ENCODE assay signal across 11 cellular contexts in genomic region chr22:41542224-41542623, GRCh38. TPM values are rescaled to one million over a fixed set of nuclear protein-coding genes. Genes with fewer than 3 reads are reported as not detected.
A peak's percentile ranks its signal among the peaks of the same experiment; 100 is the strongest.
DNase-seq lines count a peak whose midpoint lies in the region; ATAC-seq and TF ChIP-seq lines count a peak whose summit lies in the region.
"Had no signal": no experiment of that assay in that cellular context is flagged by ENCODE, and none has a peak within 500 bp of the region (broad histone marks: within the 10 kb centered on the region; RNA-seq: fewer than 3 reads in every experiment).

No MANE protein-coding gene starts in this region.

- in situ Hi-C loops in transverse colon (cut with MboI; ENCODE audit: low pct_ligation_motif_present in 1 of 4, low pct_unique_long_range_greater_than_20kb in 1 of 4, low sequenced_read_pairs in 3 of 4), result no loop called here

- no CpG with 5 or more reads among the region's 4 CpGs for WGBS in trophoblast cell (ENCODE audit: extremely low coverage, insufficient coverage, insufficient read length)
- WGBS in transverse colon (ENCODE audit: low coverage in 1 of 2), 2 donors, result 82 to 83% methylated on average over 1 to 4 of the region's 4 CpGs
- 95% methylated on average over 4 of the region's 4 CpGs for WGBS in prostate gland

- H2BK120ac ChIP-seq in trophoblast cell (ENCODE audit: insufficient read depth, low read length, poor library complexity), result no peak overlapping the region

- H3K27me3 ChIP-seq in OCI-LY1 (ENCODE audit: insufficient read depth, low read length), result no peaks in the 10 kb centered on the region
- H3K27me3 ChIP-seq in trophoblast cell (ENCODE audit: insufficient read depth, low read length), result no peaks in the 10 kb centered on the region
- no peaks in the 10 kb centered on the region for H3K27me3 ChIP-seq in transverse colon
- H3K27me3 ChIP-seq in prostate gland (replicated peaks; ENCODE audit: insufficient read depth), result no peaks in the 10 kb centered on the region
- H3K27me3 ChIP-seq: adrenal gland had no signal

- CTCF ChIA-PET in activated CD4-positive, alpha-beta T cell treated with anti-CD3 and anti-CD28 coated beads for 36 hours (lab: Charles Lee), result interaction anchor here (1.2 to 2.3 kb wide), 2 partner anchors 15 to 56 kb away, joined by 4 to 8 read pairs; no protein-coding TSS in a partner anchor

- no peak for TF ChIP-seq EP300 in transverse colon (IDR thresholded peaks at IDR 0.05; ENCODE audit: low read depth)

- no peaks in the 10 kb centered on the region for H3K9me3 Mint-ChIP-seq in activated CD4-positive, alpha-beta T cell treated with anti-CD3 and anti-CD28 coated beads for 36 hours (ENCODE audit: low read depth)
- no peaks in the 10 kb centered on the region for H3K9me3 Mint-ChIP-seq in central memory CD8-positive, alpha-beta T cell

- H2BK5ac ChIP-seq in trophoblast cell (ENCODE audit: low read depth, low read length, poor library complexity), result no peak overlapping the region

- no peaks in the 10 kb centered on the region for H4K20me1 ChIP-seq in OCI-LY1 (ENCODE audit: insufficient read depth, low read length)

- peaks cover 40% of the 10 kb centered on the region for H3K4me1 Mint-ChIP-seq in activated CD4-positive, alpha-beta T cell treated with anti-CD3 and anti-CD28 coated beads for 36 hours
- peaks cover 37% of the 10 kb centered on the region for H3K4me1 Mint-ChIP-seq in central memory CD8-positive, alpha-beta T cell

- no peak overlapping the region for H4K12ac ChIP-seq in trophoblast cell (ENCODE audit: low read depth, low read length)

- no peak overlapping the region for H2AK5ac ChIP-seq in trophoblast cell (ENCODE audit: low read length)

- H3K27me3 Mint-ChIP-seq in activated CD4-positive, alpha-beta T cell treated with anti-CD3 and anti-CD28 coated beads for 36 hours, result no peaks in the 10 kb centered on the region
- H3K27me3 Mint-ChIP-seq in central memory CD8-positive, alpha-beta T cell, result no peaks in the 10 kb centered on the region

- H3K23ac ChIP-seq in trophoblast cell (ENCODE audit: low read length), result no peak overlapping the region

- H2AFZ ChIP-seq in OCI-LY1 (ENCODE audit: low read length), result no peak overlapping the region
- H2AFZ ChIP-seq in trophoblast cell (ENCODE audit: insufficient read depth, low read length, poor library complexity), result no peak overlapping the region

- H4K91ac ChIP-seq in trophoblast cell (ENCODE audit: low read depth, low read length), result no peak overlapping the region

- intact Hi-C loops in activated CD4-positive, alpha-beta T cell treated with anti-CD3 and anti-CD28 coated beads for 36 hours (cut with DNase I, micrococcal nuclease), result loop anchor here in 1 of 2 experiments (5.0 kb wide), 2 partner anchors 80 to 255 kb away; partner anchors contain the start of genes DESI1, RANGAP1 and XRCC6
- intact Hi-C loops in transverse colon (cut with DNase I; ENCODE audit: low total_unique reads) (no loop called here), prostate gland (cut with DNase I) (loop anchor here (5.0 kb wide), 1 partner anchor 55 kb away; no protein-coding TSS in a partner anchor)

- H3K27ac Mint-ChIP-seq in activated CD4-positive, alpha-beta T cell treated with anti-CD3 and anti-CD28 coated beads for 36 hours, result peak overlapping the region; percentile 40
- no peak overlapping the region for H3K27ac Mint-ChIP-seq in central memory CD8-positive, alpha-beta T cell (ENCODE audit: low read depth)

- H3K9me3 ChIP-seq in OCI-LY1 (ENCODE audit: low read length), result no peaks in the 10 kb centered on the region
- no peaks in the 10 kb centered on the region for H3K9me3 ChIP-seq in trophoblast cell (ENCODE audit: insufficient read depth, low read depth, low read length)
- H3K9me3 ChIP-seq in transverse colon, result no peaks in the 10 kb centered on the region
- H3K9me3 ChIP-seq in prostate gland, result no peaks in the 10 kb centered on the region
- H3K9me3 ChIP-seq: adrenal gland had no signal

- no peaks in the 10 kb centered on the region for H3F3A ChIP-seq in OCI-LY1 (ENCODE audit: insufficient read depth, low read length)

- H3K9me2 ChIP-seq in OCI-LY1 (ENCODE audit: low read depth, low read length), result no peaks in the 10 kb centered on the region

- H3K4me2 ChIP-seq in OCI-LY1 (ENCODE audit: low read length) (peak overlapping the region; percentile 63), trophoblast cell (ENCODE audit: low read length) (peak overlapping the region; percentile 5)

- H3K4ac ChIP-seq in trophoblast cell (ENCODE audit: low read depth, low read length), result no peak overlapping the region

- peaks cover 5% of the 10 kb centered on the region for H3K79me1 ChIP-seq in trophoblast cell (ENCODE audit: low read length)

- H3K18ac ChIP-seq in trophoblast cell (ENCODE audit: low read length), result no peak overlapping the region

- TF ChIP-seq CTCF in OCI-LY1 (IDR thresholded peaks at IDR 0.05; ENCODE audit: low read length) (no peak), transverse colon (IDR thresholded peaks at IDR 0.05) (no peak), prostate gland (IDR thresholded peaks at IDR 0.05) (no peak)

- H3K9ac ChIP-seq in OCI-LY1 (ENCODE audit: low read length), result no peak overlapping the region
- H3K9ac ChIP-seq in trophoblast cell (ENCODE audit: low read length), result no peak overlapping the region

- no peak overlapping the region for H3K14ac ChIP-seq in trophoblast cell (ENCODE audit: low read length)

- peaks cover 25% of the 10 kb centered on the region for H3K79me2 ChIP-seq in OCI-LY1 (ENCODE audit: insufficient read depth, low read length)
- peaks cover 8% of the 10 kb centered on the region for H3K79me2 ChIP-seq in trophoblast cell (ENCODE audit: control insufficient read depth, insufficient read depth, low read length, poor library complexity)

- no peak for ATAC-seq in activated CD4-positive, alpha-beta T cell treated with anti-CD3 and anti-CD28 coated beads for 36 hours
- no peak for ATAC-seq in central memory CD8-positive, alpha-beta T cell (replicated peaks; ENCODE audit: extremely low read depth, poor library complexity, severe bottlenecking)
- ATAC-seq in GM21723 (IDR thresholded peaks at IDR 0.05; ENCODE audit: unreplicated experiment), result no peak

- H3K4me3 ChIP-seq in OCI-LY1 (ENCODE audit: low read depth, low read length, poor library complexity, severe bottlenecking) (peak overlapping the region; percentile 96), trophoblast cell (ENCODE audit: low read depth, low read length) (no peak overlapping the region), transverse colon (no peak overlapping the region), prostate gland (no peak overlapping the region)

- TF ChIP-seq POLR2A in transverse colon (IDR thresholded peaks at IDR 0.05), result no peak
- no peak for TF ChIP-seq POLR2A in prostate gland (IDR thresholded peaks at IDR 0.05)

- POLR2A ChIA-PET in activated CD4-positive, alpha-beta T cell treated with anti-CD3 and anti-CD28 coated beads for 36 hours (lab: Charles Lee), result no interaction called here

- peaks cover 25% of the 10 kb centered on the region for H3K36me3 ChIP-seq in OCI-LY1 (ENCODE audit: insufficient read depth, low read length)
- peaks cover 16 to 22% of the 10 kb centered on the region in 2 experiments for H3K36me3 ChIP-seq in trophoblast cell (ENCODE audit: control insufficient read depth in 1 of 2, insufficient read depth in 2 of 2, low read length in 2 of 2)
- no peaks in the 10 kb centered on the region for H3K36me3 ChIP-seq in transverse colon
- H3K36me3 ChIP-seq in prostate gland, result no peaks in the 10 kb centered on the region

- H3K36me3 Mint-ChIP-seq in activated CD4-positive, alpha-beta T cell treated with anti-CD3 and anti-CD28 coated beads for 36 hours (ENCODE audit: low read depth), result peaks cover 17% of the 10 kb centered on the region
- H3K36me3 Mint-ChIP-seq in central memory CD8-positive, alpha-beta T cell (ENCODE audit: insufficient read depth), result peaks cover 17% of the 10 kb centered on the region

- no peak for DNase-seq in activated CD4-positive, alpha-beta T cell treated with anti-CD3 and anti-CD28 coated beads for 36 hours
- no peak for DNase-seq in activated CD4-positive, alpha-beta T cell treated with anti-CD3 and anti-CD28 coated beads, Interleukin-2, amount 50 U/mL, for 48 hours
- DNase-seq in central memory CD8-positive, alpha-beta T cell (ENCODE audit: low spot score in 2 of 2), result no peak
- DNase-seq in trophoblast cell, result no peak
- no peak for DNase-seq in transverse colon
- DNase-seq in prostate gland (ENCODE audit: low spot score), result no peak
- DNase-seq: adrenal gland, GDM1, NCI-H1694 had no signal

- no peak overlapping the region for H4K8ac ChIP-seq in trophoblast cell (ENCODE audit: low read depth, low read length)

- H3K27ac ChIP-seq in OCI-LY1 (ENCODE audit: low read depth, low read length, poor library complexity, severe bottlenecking) (no peak overlapping the region), trophoblast cell (ENCODE audit: low read depth, low read length) (no peak overlapping the region), transverse colon (no peak overlapping the region), prostate gland (no peak overlapping the region)

- H3K4me1 ChIP-seq in OCI-LY1 (ENCODE audit: insufficient read depth, low read length, severe bottlenecking) (peaks cover 38% of the 10 kb centered on the region), trophoblast cell (ENCODE audit: control insufficient read depth in 1 of 2, insufficient read depth in 2 of 2, low read length in 2 of 2) (peaks cover 3 to 5% of the 10 kb centered on the region in 2 experiments), transverse colon (peaks cover 10 to 35% (median 28%) of the 10 kb centered on the region in 4 donors), prostate gland (replicated peaks) (peaks cover 7% of the 10 kb centered on the region)

- H2BK12ac ChIP-seq in trophoblast cell (ENCODE audit: low read length), result no peak overlapping the region

- H3K4me3 Mint-ChIP-seq in activated CD4-positive, alpha-beta T cell treated with anti-CD3 and anti-CD28 coated beads for 36 hours, result peak overlapping the region; percentile 81
- peak overlapping the region; percentile 92 for H3K4me3 Mint-ChIP-seq in central memory CD8-positive, alpha-beta T cell

RNA-seq across cellular contexts. Expression of gene POLR3H, which starts 2.0 kb away (rescaled TPM):
- 10 to 100 TPM; 18.3 to 24.6 TPM for total RNA-seq in activated CD4-positive, alpha-beta T cell treated with anti-CD3 and anti-CD28 coated beads for 36 hours
- polyA plus RNA-seq in trophoblast cell (2013), result 18.5 and 20.5 TPM in 2 replicates
- 1 to 10 TPM; 5.6 to 8.4 (median 7.0) TPM for total RNA-seq in transverse colon
- 10 to 100 TPM; 27.8 to 29.1 TPM for total RNA-seq in prostate gland

RNA-seq across cellular contexts. Expression of gene CSDC2, which starts 18.6 kb away (rescaled TPM):
- not detected for total RNA-seq in activated CD4-positive, alpha-beta T cell treated with anti-CD3 and anti-CD28 coated beads for 36 hours
- 3.1 TPM in 2 replicates for polyA plus RNA-seq in trophoblast cell (2013)
- 1 to 10 TPM; 1.2 to 7.1 (median 2.8) TPM for total RNA-seq in transverse colon
- 10 to 100 TPM in 1 of 2 donors, 1 to 10 TPM in 1; 7.2 to 93.6 TPM for total RNA-seq in prostate gland

RNA-seq across cellular contexts. Expression of gene PMM1, which starts 47.4 kb away (rescaled TPM):
- total RNA-seq in activated CD4-positive, alpha-beta T cell treated with anti-CD3 and anti-CD28 coated beads for 36 hours, result 10 to 100 TPM; 30.4 to 37.4 TPM
- polyA plus RNA-seq in trophoblast cell (2013), result 30.4 and 33.0 TPM in 2 replicates
- total RNA-seq in transverse colon (100 to 1,000 TPM; 104 to 262 (median 128) TPM), prostate gland (10 to 100 TPM; 49.0 to 58.6 TPM)
